In genomic region chr9:35103660-35104191, GRCh38 we compare ENCODE assay signal across 1 cellular context.
TF ChIP-seq lines count a peak whose summit lies in the region.

No MANE protein-coding gene starts in this region.

TF ChIP-seq in HepG2, 621 proteins besides CTCF, POLR2A, EP300 and RAD21:
- TF ChIP-seq ZNF501 (CRISPR knock-in tag; IDR thresholded peaks at IDR 0.05) (peak; percentile 10; the same call in 1 of the 2 replicates), TFE3 (CRISPR knock-in tag; IDR thresholded peaks at IDR 0.05) (0 out of 2 replicates have a peak, but pooled peaks have one; percentile 4), ZNF367 (CRISPR knock-in tag; IDR thresholded peaks at IDR 0.05; ENCODE audit: borderline replicate concordance) (no peak), NFIC (IDR thresholded peaks at IDR 0.05; ENCODE audit: low read length) (0 out of 2 replicates have a peak, but pooled peaks have one; percentile 4)
